ENCODE assay signal across 8 cellular contexts in the genomic region with DNA sequence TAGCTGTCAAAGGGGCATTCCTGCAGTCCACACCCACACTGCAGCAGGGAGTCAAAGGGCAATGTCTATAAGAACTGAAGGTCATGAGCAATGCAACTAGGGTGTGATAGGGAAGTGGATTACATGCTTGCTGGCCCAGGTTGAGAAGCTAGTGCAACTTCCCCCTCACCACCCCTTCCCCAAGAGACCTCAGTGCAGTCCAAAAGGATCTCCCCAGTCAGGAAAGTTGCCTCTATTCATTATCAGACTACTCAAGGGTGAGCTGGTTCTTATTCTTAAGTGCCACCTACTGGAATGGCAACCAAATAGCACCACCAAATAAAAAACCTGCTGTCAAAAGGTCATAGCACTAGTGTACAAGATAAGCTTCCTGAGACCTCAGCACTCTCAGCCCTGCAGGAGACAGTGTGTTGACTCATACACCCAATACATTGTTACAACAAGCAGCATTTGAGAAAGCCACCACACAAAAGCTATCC. TPM values are rescaled to one million over a fixed set of nuclear protein-coding genes. Genes with fewer than 3 reads are reported as not detected.
A peak's percentile ranks its signal among the peaks of the same experiment; 100 is the strongest.
DNase-seq lines count a peak whose midpoint lies in the region; ATAC-seq, FAIRE-seq and TF ChIP-seq lines count a peak whose summit lies in the region.

No MANE protein-coding gene starts in this region.

- no TSS peak for BruUV-seq in K562 (replicated peaks; lab: Mats Ljungman, UMichigan)

- H3K9me3 ChIP-seq in cardiac muscle cell (ENCODE audit: low read depth) (no peaks in the 10 kb centered on the region), left ventricle myocardium inferior (replicated peaks) (peaks cover 38% of the 10 kb centered on the region), K562 (replicated peaks; ENCODE audit: control insufficient read depth, insufficient read depth, low read depth, low read length) (no peaks in the 10 kb centered on the region), neuronal stem cell (replicated peaks in 1 of 2; ENCODE audit: control insufficient read depth in 2 of 2, insufficient read depth in 1 of 2, low read depth in 1 of 2, low read length in 2 of 2) (peaks cover 0 to 44% of the 10 kb centered on the region in 2 donors)

- H3K79me1 ChIP-seq in neuronal stem cell (ENCODE audit: low read depth, low read length): no peaks in the 10 kb centered on the region

- H3K27me3 ChIP-seq in cardiac muscle cell (no peaks in the 10 kb centered on the region), left ventricle myocardium inferior (ENCODE audit: low read depth) (no peaks in the 10 kb centered on the region), K562 (ENCODE audit: control insufficient read depth in 2 of 2, insufficient read depth in 2 of 2, low read length in 2 of 2) (no peaks in the 10 kb centered on the region), neuronal stem cell (ENCODE audit: control insufficient read depth in 3 of 3, insufficient read depth in 3 of 3, low read depth in 1 of 3, low read length in 3 of 3) (no peaks in the 10 kb centered on the region)

- POLR2A ChIA-PET in K562 (lab: Yijun Ruan, JAX): interaction anchor here (0.6 to 2.2 kb wide), 4 partner anchors 9 to 1163 kb away, joined by 3 to 9 read pairs (median 3); no protein-coding TSS in a partner anchor

- TF ChIP-seq EP300 in K562 (IDR thresholded peaks at IDR 0.05; ENCODE audit: low read length): 0 out of 2 replicates have a peak, but pooled peaks have one; percentile 31

- H2BK12ac ChIP-seq in neuronal stem cell (ENCODE audit: low read length): no peak overlapping the region

- intact Hi-C loops in left ventricle myocardium inferior (cut with micrococcal nuclease): no loop called here
- intact Hi-C loops in K562 (cut with micrococcal nuclease): loop anchor here (2.0 to 10.0 kb wide), 3 partner anchors 22 to 768 kb away; no protein-coding TSS in a partner anchor
- intact Hi-C loops in activated T-helper 2 cell treated with anti-CD3 and anti-CD28 coated beads, Interferon-gamma antibody, Interleukin-2, Interleukin-4, amounts not matched to agents 10 μg/mL and 5 μg/mL and 100 μg/mL, durations not matched to agents 14 hours and 24 hours and 36 hours (cut with micrococcal nuclease): no loop called here

- H3K4me3 ChIP-seq in cardiac muscle cell (no peak overlapping the region), left ventricle myocardium inferior (no peak overlapping the region), K562 (no peak overlapping the region), neuronal stem cell (ENCODE audit: low read length in 2 of 2) (no peak overlapping the region)

- FAIRE-seq in K562 (lab: Jason Lieb, UNC): peak; percentile 85

- H4K8ac ChIP-seq in neuronal stem cell (ENCODE audit: low read depth, low read length): no peak overlapping the region

- H3K36me3 Mint-ChIP-seq in activated T-helper 2 cell treated with anti-CD3 and anti-CD28 coated beads, Interferon-gamma antibody, Interleukin-2, Interleukin-4, amounts not matched to agents 10 μg/mL and 5 μg/mL and 100 μg/mL, durations not matched to agents 14 hours and 24 hours and 36 hours (ENCODE audit: low read depth): no peaks in the 10 kb centered on the region

- H2BK120ac ChIP-seq in neuronal stem cell (ENCODE audit: low read depth, low read length): no peak overlapping the region

- TF ChIP-seq CTCF in cardiac muscle cell (IDR thresholded peaks at IDR 0.05; ENCODE audit: low read depth, low read length) (peak; percentile 40), left ventricle myocardium inferior (IDR thresholded peaks at IDR 0.05; ENCODE audit: borderline replicate concordance) (no peak), K562 (IDR thresholded peaks at IDR 0.05 in 2 of 3, conservative IDR thresholded peaks at IDR 0.05 in 1 of 3; ENCODE audit: insufficient read depth in 2 of 3, low read depth in 1 of 3, low read length in 3 of 3) (peak; percentile 61 to 77 (median 69))

- H3K4me3 Mint-ChIP-seq in activated T-helper 2 cell treated with anti-CD3 and anti-CD28 coated beads, Interferon-gamma antibody, Interleukin-2, Interleukin-4, amounts not matched to agents 10 μg/mL and 5 μg/mL and 100 μg/mL, durations not matched to agents 14 hours and 24 hours and 36 hours (ENCODE audit: low read depth): no peak overlapping the region

- H3K4me1 ChIP-seq in cardiac muscle cell (ENCODE audit: low read depth) (no peaks in the 10 kb centered on the region), left ventricle myocardium inferior (no peaks in the 10 kb centered on the region), K562 (replicated peaks in 1 of 2; ENCODE audit: control insufficient read depth in 2 of 2, insufficient read depth in 2 of 2, low read length in 2 of 2) (no peaks in the 10 kb centered on the region), neuronal stem cell (ENCODE audit: control insufficient read depth in 2 of 2, insufficient read depth in 1 of 2, low read depth in 1 of 2, low read length in 2 of 2) (peaks cover 6 to 7% of the 10 kb centered on the region in 2 donors)

- H3K27ac ChIP-seq in cardiac muscle cell: no peak overlapping the region
- H3K27ac ChIP-seq in left ventricle myocardium inferior (replicated peaks): no peak overlapping the region
- H3K27ac ChIP-seq in K562 (ENCODE audit: extremely low read depth, low read depth, low read length): no peak overlapping the region
- no peak overlapping the region for H3K27ac ChIP-seq in neuronal stem cell (replicated peaks; ENCODE audit: low read length)

- no peak overlapping the region for H2BK5ac ChIP-seq in neuronal stem cell (ENCODE audit: low read length)

- no peaks in the 10 kb centered on the region for H3K27me3 Mint-ChIP-seq in activated T-helper 2 cell treated with anti-CD3 and anti-CD28 coated beads, Interferon-gamma antibody, Interleukin-2, Interleukin-4, amounts not matched to agents 10 μg/mL and 5 μg/mL and 100 μg/mL, durations not matched to agents 14 hours and 24 hours and 36 hours (ENCODE audit: low read depth)

- no peak overlapping the region for H3K18ac ChIP-seq in neuronal stem cell (ENCODE audit: low read length)

- no peak overlapping the region for H2BK15ac ChIP-seq in neuronal stem cell (ENCODE audit: low read length)

- TF ChIP-seq POLR2A in K562 (conservative IDR thresholded peaks at IDR 0.05): no peak

- H3K4ac ChIP-seq in neuronal stem cell (ENCODE audit: low read length): no peak overlapping the region

- H3K14ac ChIP-seq in neuronal stem cell (ENCODE audit: low read length): no peak overlapping the region

- H3K27ac Mint-ChIP-seq in activated T-helper 2 cell treated with anti-CD3 and anti-CD28 coated beads, Interferon-gamma antibody, Interleukin-2, Interleukin-4, amounts not matched to agents 10 μg/mL and 5 μg/mL and 100 μg/mL, durations not matched to agents 14 hours and 24 hours and 36 hours: no peak overlapping the region

- H3K9me1 ChIP-seq in K562 (ENCODE audit: control insufficient read depth, insufficient read depth, low read length): no peaks in the 10 kb centered on the region

- no peak overlapping the region for H3K4me2 ChIP-seq in K562 (ENCODE audit: insufficient read depth, low read length)
- H3K4me2 ChIP-seq in neuronal stem cell (ENCODE audit: insufficient read depth, low read length, poor library complexity, severe bottlenecking): no peak overlapping the region

- no peak overlapping the region for H4K91ac ChIP-seq in neuronal stem cell (ENCODE audit: low read depth, low read length, poor library complexity)

- no peak overlapping the region for H2AK5ac ChIP-seq in neuronal stem cell (ENCODE audit: low read depth, low read length)

- H3K79me2 ChIP-seq in K562 (ENCODE audit: control insufficient read depth, insufficient read depth, low read length): no peaks in the 10 kb centered on the region

- no peak overlapping the region for H3K23ac ChIP-seq in neuronal stem cell (ENCODE audit: low read depth, low read length, poor library complexity)

- peak; percentile 96 for ATAC-seq in K562

- CTCF ChIA-PET in K562 (lab: Yijun Ruan, JAX; ENCODE audit: low intra/inter-chr PET ratio): no interaction called here

- TF ChIP-seq RAD21 in K562 (CRISPR knock-in tag; conservative IDR thresholded peaks at IDR 0.05 in 1 of 2, IDR thresholded peaks at IDR 0.05 in 1 of 2): peak; percentile 10 to 61; a peak in 2 of 4 replicates

- H2AFZ ChIP-seq in K562 (ENCODE audit: low read depth, low read length) (no peak overlapping the region), neuronal stem cell (ENCODE audit: low read length) (no peak overlapping the region)

- peaks cover 16% of the 10 kb centered on the region for H3K9me3 Mint-ChIP-seq in activated T-helper 2 cell treated with anti-CD3 and anti-CD28 coated beads, Interferon-gamma antibody, Interleukin-2, Interleukin-4, amounts not matched to agents 10 μg/mL and 5 μg/mL and 100 μg/mL, durations not matched to agents 14 hours and 24 hours and 36 hours

- in situ Hi-C loops in K562 (cut with MboI): no loop called here

- no peaks in the 10 kb centered on the region for H3K36me3 ChIP-seq in cardiac muscle cell
- H3K36me3 ChIP-seq in left ventricle myocardium inferior: no peaks in the 10 kb centered on the region
- H3K36me3 ChIP-seq in K562 (ENCODE audit: control insufficient read depth, insufficient read depth, low read length): no peaks in the 10 kb centered on the region
- no peaks in the 10 kb centered on the region for H3K36me3 ChIP-seq in neuronal stem cell (replicated peaks in 1 of 2; ENCODE audit: control insufficient read depth in 2 of 2, insufficient read depth in 2 of 2, low read length in 2 of 2)

- peak; percentile 15 to 51 for DNase-seq in cardiac muscle cell (ENCODE audit: low read depth in 1 of 2, low spot score in 1 of 2)
- no peak for DNase-seq in left ventricle myocardium inferior
- peak; percentile 15 for DNase-seq in KG1 (lab: John Stamatoyannopoulos, UW)
- DNase-seq in K562 (ENCODE audit: extremely low read depth in 1 of 4, low spot score in 3 of 4): peak in 2 of 4 experiments; percentile 51 to 75
- DNase-seq in NCI-H146 treated with DMSO at 0.1 percent for 48 hours (lab: John Stamatoyannopoulos, UW; ENCODE audit: unreplicated experiment): no peak
- DNase-seq in neuronal stem cell (ENCODE audit: low spot score): no peak
- no peak for DNase-seq in activated naive CD4-positive, alpha-beta T cell (lab: John Stamatoyannopoulos, UW)
- no peak for DNase-seq in activated T-helper 2 cell treated with anti-CD3 and anti-CD28 coated beads, Interferon-gamma antibody, Interleukin-2, Interleukin-4, amounts not matched to agents 10 μg/mL and 5 μg/mL and 100 μg/mL, durations not matched to agents 14 hours and 24 hours and 36 hours (ENCODE audit: low spot score)

- peaks cover 2% of the 10 kb centered on the region for H3K4me1 Mint-ChIP-seq in activated T-helper 2 cell treated with anti-CD3 and anti-CD28 coated beads, Interferon-gamma antibody, Interleukin-2, Interleukin-4, amounts not matched to agents 10 μg/mL and 5 μg/mL and 100 μg/mL, durations not matched to agents 14 hours and 24 hours and 36 hours (ENCODE audit: low read depth)

- H3K9ac ChIP-seq in K562 (ENCODE audit: insufficient read depth in 1 of 2, low read depth in 2 of 2, low read length in 2 of 2): no peak overlapping the region
- H3K9ac ChIP-seq in neuronal stem cell (ENCODE audit: low read depth, low read length, poor library complexity): no peak overlapping the region

- H4K20me1 ChIP-seq in K562 (replicated peaks; ENCODE audit: control insufficient read depth, insufficient read depth, low read length): no peaks in the 10 kb centered on the region

RNA-seq across cellular contexts. Expression of gene MTERF1, which starts 28.2 kb away (rescaled TPM):
- total RNA-seq in cardiac muscle cell (3.7 and 7.8 TPM in 2 replicates), left ventricle myocardium inferior (9.2 TPM), K562 (2014; rRNA removed) (14.0 and 15.7 TPM in 2 replicates), K562 (2014; rRNA removed; fragmentation: Illumina TruSeq; extraction: Trizol) (29.1 and 31.3 TPM in 2 replicates), K562 (2015; rRNA removed; fragmentation: Illumina TruSeq; extraction: Trizol) (25.0 and 27.6 TPM in 2 replicates), K562 (2021) (19.0 and 19.3 TPM in 2 replicates)
- polyA plus RNA-seq in cardiac muscle cell (10.7 and 12.0 TPM in 2 replicates), K562 (2011; rRNA removed) (17.3 and 35.9 TPM in 2 replicates), K562 (2014; fragmentation: Illumina TruSeq; extraction: Trizol) (23.0 and 30.3 TPM in 2 replicates), K562 (2014; fragmentation: Nextera tagmentation; extraction: Ambion mirVana) (10 to 100 TPM; 45.8 to 49.2 TPM), K562 (2014; rRNA removed) (22.4 and 23.0 TPM in 2 replicates)
- total RNA-seq in K562 (2011; cell fraction: chromatin; rRNA removed; ENCODE audit: low replicate concordance): 18.9 and 61.8 TPM in 2 replicates
- 7.5 and 11.4 TPM in 2 replicates for total RNA-seq in K562 (2011; cell fraction: nucleolus; rRNA removed)
- 31.2 and 51.5 TPM in 2 replicates for total RNA-seq in K562 (2011; cell fraction: nucleoplasm; rRNA removed)
- polyA plus RNA-seq in K562 (2011; cell fraction: cytosol; rRNA removed): 2.0 and 6.7 TPM in 2 replicates
- polyA plus RNA-seq in K562 (2011; cell fraction: nucleus; rRNA removed): 10.4 and 11.5 TPM in 2 replicates
- polyA plus RNA-seq in K562 (2012): 13.5 and 16.1 TPM in 2 replicates
- 33.4 and 42.8 TPM in 2 replicates for polyA minus RNA-seq in K562 (2011; rRNA and poly(A)+ RNA removed)
- 1.7 and 7.3 TPM in 2 replicates for polyA minus RNA-seq in K562 (2011; cell fraction: cytosol; rRNA and poly(A)+ RNA removed)
- polyA minus RNA-seq in K562 (2011; cell fraction: nucleus; rRNA and poly(A)+ RNA removed): 20.6 and 28.9 TPM in 2 replicates
- polyA plus RNA-seq in neuronal stem cell (2013, experiment 1 of 2): 8.7 TPM
- polyA plus RNA-seq in neuronal stem cell (2013, experiment 2 of 2): 8.2 TPM
- total RNA-seq in activated T-helper 2 cell treated with anti-CD3 and anti-CD28 coated beads, Interferon-gamma antibody, Interleukin-2, Interleukin-4, amounts not matched to agents 10 μg/mL and 5 μg/mL and 100 μg/mL, durations not matched to agents 14 hours and 24 hours and 36 hours: 16.2 and 19.9 TPM in 2 replicates

Comparison
In these comparisons a context has a peak if more than half of its experiments do, and no peak if none do; other contexts are left out.
1. DNase-seq: peak in cardiac muscle cell (2 of 2) and KG1 (single experiment); none in left ventricle myocardium inferior (single experiment), NCI-H146 treated with DMSO at 0.1 percent for 48 hours (single experiment), neuronal stem cell (single experiment), activated naive CD4-positive, alpha-beta T cell (0 of 4) and activated T-helper 2 cell treated with anti-CD3 and anti-CD28 coated beads, Interferon-gamma antibody, Interleukin-2, Interleukin-4, amounts not matched to agents 10 μg/mL and 5 μg/mL and 100 μg/mL, durations not matched to agents 14 hours and 24 hours and 36 hours (single experiment).